8 cellular contexts compared by ENCODE assay signal in the genomic region with DNA sequence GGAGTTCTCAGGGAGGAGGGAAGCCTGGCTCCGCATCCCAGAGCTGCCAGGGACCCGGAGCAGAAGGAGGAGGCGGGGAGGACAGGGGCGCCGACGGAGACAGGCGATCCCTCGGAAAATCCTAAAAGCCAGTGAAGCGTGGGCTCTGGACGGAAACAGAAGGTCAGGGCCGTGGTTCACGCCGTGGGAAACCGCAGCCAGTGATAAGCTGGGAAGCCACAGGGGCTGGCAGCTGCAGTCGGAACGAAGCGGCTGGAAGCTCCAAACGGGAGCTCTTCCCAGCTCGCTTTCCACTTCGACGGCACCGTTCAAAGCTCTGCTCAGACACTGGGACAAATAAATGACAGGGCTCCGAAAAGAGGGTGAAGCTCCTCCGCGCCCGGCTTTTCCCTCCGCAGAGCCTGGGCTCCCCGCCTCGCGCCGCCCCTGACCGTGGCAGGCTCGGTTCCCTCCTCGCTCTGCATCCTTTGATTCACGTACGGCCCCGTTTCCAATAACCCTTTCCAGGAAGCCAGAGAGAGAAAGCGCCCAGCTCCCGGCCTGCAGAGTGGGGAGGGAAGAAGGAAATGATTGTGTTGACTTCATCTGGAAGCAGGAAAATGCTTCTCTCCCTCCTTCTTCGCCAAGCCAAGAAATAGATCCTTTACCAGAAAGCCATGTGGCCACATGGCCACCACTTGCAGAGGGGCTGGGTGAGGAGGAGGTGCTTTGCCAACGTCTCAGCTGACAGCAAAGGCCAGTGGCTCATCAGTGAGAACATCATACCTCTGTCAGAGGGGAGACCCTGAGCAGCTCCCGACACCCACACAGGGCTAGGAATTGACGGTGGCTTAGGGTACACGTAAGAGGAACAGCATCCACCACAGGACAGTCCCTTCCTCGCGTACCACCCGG. TPM values are rescaled to one million over a fixed set of nuclear protein-coding genes. Genes with fewer than 3 reads are reported as not detected.
DNase-seq lines count a peak whose midpoint lies in the region; ATAC-seq and TF ChIP-seq lines count a peak whose summit lies in the region.

No MANE protein-coding gene starts in this region.

- peaks cover 0 to 28% (median 10%) of the 10 kb centered on the region in 4 donors for H3K4me1 ChIP-seq in tibial nerve

- no peaks in the 10 kb centered on the region for H3K36me3 ChIP-seq in tibial nerve

- peak overlapping the region in 1 of 2 donors; percentile 37 for H3K27ac ChIP-seq in coronary artery
- no peak overlapping the region for H3K27ac ChIP-seq in tibial nerve

- H3K4me3 ChIP-seq in coronary artery (peak overlapping the region; percentile 71), tibial nerve (peak overlapping the region; percentile 21 to 51 (median 32))

- TF ChIP-seq EP300 in tibial nerve (IDR thresholded peaks at IDR 0.05): no peak

- no peaks in the 10 kb centered on the region for H3K9me3 ChIP-seq in tibial nerve

- peak; percentile 10 for DNase-seq in DMS153 treated with DMSO at 0.1 percent for 48 hours (lab: John Stamatoyannopoulos, UW; ENCODE audit: unreplicated experiment)
- peak; percentile 50 for DNase-seq in NCI-H2227 (lab: John Stamatoyannopoulos, UW; ENCODE audit: unreplicated experiment)
- DNase-seq in coronary artery (ENCODE audit: low spot score): no peak
- peak; percentile 35 to 58 for DNase-seq in lung microvascular endothelial cell (ENCODE audit: low read depth in 2 of 2)
- DNase-seq in tibial nerve (ENCODE audit: low spot score in 2 of 2): no peak
- DNase-seq in medulla oblongata (ENCODE audit: extremely low spot score): no peak

- no peak for TF ChIP-seq POLR2A in tibial nerve (IDR thresholded peaks at IDR 0.05)

- peaks cover 0 to 14% of the 10 kb centered on the region in 2 donors for H3K27me3 ChIP-seq in tibial nerve

- ATAC-seq in GM18511 (IDR thresholded peaks at IDR 0.05; ENCODE audit: unreplicated experiment) (no peak), HG03175 (IDR thresholded peaks at IDR 0.05; ENCODE audit: unreplicated experiment) (no peak)

- WGBS in tibial nerve, 2 donors: 11 to 14% methylated on average over 34 to 47 of the region's 47 CpGs

- TF ChIP-seq CTCF in coronary artery (IDR thresholded peaks at IDR 0.05) (no peak), tibial nerve (IDR thresholded peaks at IDR 0.05) (no peak)

RNA-seq across cellular contexts. Expression of a gene that starts 57.4 kb away (rescaled TPM):
- 10.5 and 54.4 TPM in 2 replicates for total RNA-seq in lung microvascular endothelial cell
- 1 to 10 TPM in 2 of 4 donors, under 1 TPM in 2; 0.30 to 1.4 (median 1.1) TPM for total RNA-seq in tibial nerve

Comparison
In these comparisons a context has a peak if more than half of its experiments do, and no peak if none do; other contexts are left out.
1. DNase-seq: peak in DMS153 treated with DMSO at 0.1 percent for 48 hours (single experiment), NCI-H2227 (single experiment) and lung microvascular endothelial cell (2 of 2); none in coronary artery (single experiment), tibial nerve (0 of 2) and medulla oblongata (single experiment).